In genomic region chr11:40544162-40544561, GRCh38 we compare ENCODE assay signal across 30 cellular contexts.
"Had no signal": no experiment of that assay in that cellular context is flagged by ENCODE, and none has a peak within 500 bp of the region (broad histone marks: within the 10 kb centered on the region; RNA-seq: fewer than 3 reads in every experiment).

No MANE protein-coding gene starts in this region.

- DNase-seq: head of caudate nucleus; immature natural killer cell; kidney; left colon; left lung; lower lobe of right lung; mammary epithelial cell; mesenchymal stem cell; naive B cell; natural killer cell; nephron progenitor cell; ovary; retina; right cardiac atrium; spleen; stimulated activated CD4-positive, alpha-beta T cell treated with anti-CD3 and anti-CD28 coated beads, Interleukin-4, amount 100 ng/mL, for 24 hours; stimulated activated naive CD4-positive, alpha-beta T cell; tibial artery; trophoblast cell; upper lobe of right lung; uterus had no signal

- H3K27me3 ChIP-seq: hepatocyte, left lung, neural progenitor cell, ovary, spleen, suprapubic skin, tibial artery, upper lobe of right lung, uterus had no signal

- ATAC-seq: left colon; left lung; lower lobe of right lung; natural killer cell; right cardiac atrium; sciatic nerve; stimulated activated effector memory CD8-positive, alpha-beta T cell treated with anti-CD3 and anti-CD28 coated beads, Interleukin-12 subunit alpha, Interleukin-12 subunit beta, amount 100 ng/mL, for 72 hours; upper lobe of right lung had no signal

- H3K9ac ChIP-seq: neural progenitor cell had no signal

- H3K79me2 ChIP-seq: hepatocyte had no signal

- H2AFZ ChIP-seq: hepatocyte, neural progenitor cell had no signal

- H3K9me3 ChIP-seq: lower lobe of right lung, ovary, prostate gland, suprapubic skin, thoracic aorta, tibial artery, upper lobe of right lung, uterus had no signal

- H3K4me2 ChIP-seq: hepatocyte, neural progenitor cell had no signal

- H3K36me3 ChIP-seq: left lung, lower lobe of right lung, neural progenitor cell, ovary, prostate gland, spleen, suprapubic skin, thoracic aorta, tibial artery, upper lobe of right lung, uterus had no signal

- H3K4me1 ChIP-seq: left lung, lower lobe of right lung, prostate gland, spleen, suprapubic skin, tibial artery, upper lobe of right lung, uterus had no signal

- H3K27ac ChIP-seq: hepatocyte, left lung, lower lobe of right lung, neural progenitor cell, ovary, prostate gland, skin epidermis, spleen, suprapubic skin, thoracic aorta, tibial artery, upper lobe of right lung, uterus had no signal

- FAIRE-seq: islet of Langerhans, kidney had no signal

- H3K4me3 ChIP-seq: hepatocyte, left lung, lower lobe of right lung, neural progenitor cell, ovary, prostate gland, skin epidermis, spleen, suprapubic skin, thoracic aorta, tibial artery, upper lobe of right lung, uterus had no signal
